In the genomic region with DNA sequence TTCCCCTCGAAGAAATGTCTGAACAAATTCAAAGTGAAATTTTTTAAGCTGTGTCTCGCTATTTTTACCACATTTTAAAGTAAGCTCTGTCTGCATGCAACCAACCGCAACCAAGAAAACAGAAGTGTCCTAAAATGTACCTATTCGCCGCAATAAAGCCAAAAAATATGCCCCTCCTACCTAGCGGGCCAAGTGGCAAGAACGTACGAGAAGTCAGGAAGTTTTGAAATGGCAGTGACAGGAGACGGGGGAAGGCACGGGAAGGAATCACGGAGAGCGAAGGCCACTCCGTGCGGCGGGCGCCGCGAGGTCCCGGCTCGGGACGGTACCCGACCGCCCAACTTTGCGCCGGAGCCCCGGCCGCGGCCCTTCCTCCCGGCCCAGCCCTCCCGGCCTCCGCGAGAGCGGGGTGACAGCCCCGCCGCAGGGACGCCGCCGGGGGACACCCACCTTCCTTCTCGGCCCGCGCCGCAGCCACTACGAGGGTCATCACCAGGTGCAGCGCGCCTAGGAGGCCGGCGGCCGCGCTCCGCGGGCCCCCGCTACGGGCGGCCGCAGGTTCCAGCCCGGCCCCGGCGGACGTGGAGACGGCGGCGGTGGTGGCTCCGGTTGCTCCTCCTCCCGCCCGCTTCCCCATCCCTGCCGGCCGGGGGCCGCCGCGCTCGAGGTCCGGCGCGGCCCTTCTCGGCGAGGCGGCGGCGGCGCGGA, we compare ENCODE assay signal across 8 cellular contexts. TPM values are rescaled to one million over a fixed set of nuclear protein-coding genes. Genes with fewer than 3 reads are reported as not detected.
DNase-seq lines count a peak whose midpoint lies in the region; ATAC-seq lines count a peak whose summit lies in the region.

No MANE protein-coding gene starts in this region.

- H3K36me3 Mint-ChIP-seq in activated naive CD4-positive, alpha-beta T cell treated with anti-CD3 and anti-CD28 coated beads, Interleukin-2, amount 50 U/mL, for 24 hours: no peaks in the 10 kb centered on the region

- DNase-seq in COLO829 (ENCODE audit: low spot score): peak; percentile 16
- DNase-seq in SK-MEL-5 (ENCODE audit: low read depth, low spot score): peak; percentile 26
- DNase-seq in left ventricle myocardium superior: peak; percentile 70
- peak; percentile 70 for DNase-seq in retina
- no peak for DNase-seq in NCI-H510A treated with DMSO at 0.1 percent for 48 hours (lab: John Stamatoyannopoulos, UW)

- ATAC-seq in GM19452 (IDR thresholded peaks at IDR 0.05; ENCODE audit: unreplicated experiment): peak; percentile 34
- ATAC-seq in HG03558 (IDR thresholded peaks at IDR 0.05; ENCODE audit: extremely low read depth, unreplicated experiment): peak; percentile 11
- peak; percentile 57 for ATAC-seq in left ventricle myocardium superior

- H3K4me1 Mint-ChIP-seq in activated naive CD4-positive, alpha-beta T cell treated with anti-CD3 and anti-CD28 coated beads, Interleukin-2, amount 50 U/mL, for 24 hours: peaks cover 46% of the 10 kb centered on the region

- peak overlapping the region; percentile 93 for H3K4me3 Mint-ChIP-seq in activated naive CD4-positive, alpha-beta T cell treated with anti-CD3 and anti-CD28 coated beads, Interleukin-2, amount 50 U/mL, for 24 hours

- in situ Hi-C loops in SK-MEL-5 (cut with HindIII; ENCODE audit: low pct_unique_long_range_greater_than_20kb, low sequenced_read_pairs): no loop called here

- H3K27me3 Mint-ChIP-seq in activated naive CD4-positive, alpha-beta T cell treated with anti-CD3 and anti-CD28 coated beads, Interleukin-2, amount 50 U/mL, for 24 hours: no peaks in the 10 kb centered on the region

- intact Hi-C loops in left ventricle myocardium superior (cut with micrococcal nuclease): no loop called here

- H3K27ac Mint-ChIP-seq in activated naive CD4-positive, alpha-beta T cell treated with anti-CD3 and anti-CD28 coated beads, Interleukin-2, amount 50 U/mL, for 24 hours: peak overlapping the region; percentile 97

- no peaks in the 10 kb centered on the region for H3K9me3 Mint-ChIP-seq in activated naive CD4-positive, alpha-beta T cell treated with anti-CD3 and anti-CD28 coated beads, Interleukin-2, amount 50 U/mL, for 24 hours

RNA-seq across cellular contexts. Expression of gene TMEM131, which starts 0.6 kb away (rescaled TPM):
- 11.6 and 15.2 TPM in 2 replicates for total RNA-seq in SK-MEL-5 (2014; rRNA removed; shearing (Covaris generic))
- 20.8 and 35.3 TPM in 2 replicates for polyA plus RNA-seq in SK-MEL-5 (2015; cell fraction: cytosol; rRNA removed)
- 28.3 and 48.2 TPM in 2 replicates for polyA plus RNA-seq in SK-MEL-5 (2015; cell fraction: nucleus; rRNA removed)
- total RNA-seq in left ventricle myocardium superior: 29.0 TPM
